8 cellular contexts compared by ENCODE assay signal in genomic region chr5:137753986-137754235, GRCh38. TPM values are rescaled to one million over a fixed set of nuclear protein-coding genes. Genes with fewer than 3 reads are reported as not detected.
A peak's percentile ranks its signal among the peaks of the same experiment; 100 is the strongest.
DNase-seq lines count a peak whose midpoint lies in the region; ATAC-seq and TF ChIP-seq lines count a peak whose summit lies in the region.

No MANE protein-coding gene starts in this region.

- in situ Hi-C loops in brain microvascular endothelial cell (cut with HindIII; ENCODE audit: low pct_ligation_motif_present, low sequenced_read_pairs): no loop called here

- DNase-seq in AG09309 (ENCODE audit: low read depth) (no peak), brain microvascular endothelial cell (no peak), memory B cell (ENCODE audit: low spot score in 2 of 2) (no peak), uterus (no peak), cortex of kidney (lab: John Stamatoyannopoulos, UW) (no peak), NCI-H2227 treated with DMSO at 0.1 percent for 48 hours (lab: John Stamatoyannopoulos, UW) (no peak)

- H3K27ac ChIP-seq in brain microvascular endothelial cell (peak overlapping the region; percentile 98), uterus (peak overlapping the region; percentile 98 to 100)

- H3K36me3 ChIP-seq in brain microvascular endothelial cell (replicated peaks) (peaks cover 4% of the 10 kb centered on the region), uterus (no peaks in the 10 kb centered on the region)

- peaks cover 22% of the 10 kb centered on the region for H3K4me1 Mint-ChIP-seq in memory B cell

- intact Hi-C loops in uterus (cut with DNase I; ENCODE audit: low total_unique reads): no loop called here

- H3K4me3 Mint-ChIP-seq in memory B cell: peak overlapping the region; percentile 100

- H3K27me3 ChIP-seq in brain microvascular endothelial cell (replicated peaks) (no peaks in the 10 kb centered on the region), uterus (no peaks in the 10 kb centered on the region)

- peaks cover 0 to 4% of the 10 kb centered on the region in 2 donors for H3K4me1 ChIP-seq in uterus

- TF ChIP-seq CTCF in AG09309 (IDR thresholded peaks at IDR 0.05; ENCODE audit: control insufficient read depth, insufficient read depth, low read depth, low read length, missing control alignments) (no peak), brain microvascular endothelial cell (IDR thresholded peaks at IDR 0.05; ENCODE audit: low read depth, low read length, missing control alignments) (no peak), uterus (IDR thresholded peaks at IDR 0.05) (no peak)

- no peaks in the 10 kb centered on the region for H3K9me3 Mint-ChIP-seq in memory B cell

- H3K9me3 ChIP-seq in uterus: no peaks in the 10 kb centered on the region

- peak; percentile 9 for ATAC-seq in GM19438 (IDR thresholded peaks at IDR 0.05; ENCODE audit: low read depth, unreplicated experiment)
- peak; percentile 1 for ATAC-seq in HG03520 (IDR thresholded peaks at IDR 0.05; ENCODE audit: unreplicated experiment)
- ATAC-seq in memory B cell (ENCODE audit: low read depth): peak; percentile 8

- peaks cover 2% of the 10 kb centered on the region for H3K27me3 Mint-ChIP-seq in memory B cell

- peak overlapping the region; percentile 100 for H3K27ac Mint-ChIP-seq in memory B cell

- H3K4me3 ChIP-seq in AG09309 (ENCODE audit: control insufficient read depth, low read depth, low read length): peak overlapping the region; percentile 87
- peak overlapping the region; percentile 99 for H3K4me3 ChIP-seq in brain microvascular endothelial cell (ENCODE audit: low read depth, low read length)
- H3K4me3 ChIP-seq in uterus: peak overlapping the region; percentile 64 to 95

- H3K36me3 Mint-ChIP-seq in memory B cell: peaks cover 2% of the 10 kb centered on the region

- no peak for TF ChIP-seq POLR2A in uterus (IDR thresholded peaks at IDR 0.05)

RNA-seq across cellular contexts. Expression of gene HNRNPA0, which starts 0.3 kb away (rescaled TPM):
- total RNA-seq in uterus: 10 to 100 TPM in 2 of 4 donors, 1 to 10 TPM in 2; 5.9 to 44.7 (median 21.0) TPM

RNA-seq across cellular contexts. Expression of gene KLHL3, which starts 18.0 kb away (rescaled TPM):
- total RNA-seq in uterus: 10 to 100 TPM in 2 of 4 donors, 1 to 10 TPM in 2; 3.1 to 21.8 (median 8.9) TPM
